ENCODE assay signal across 21 cellular contexts in genomic region chr22:30211124-30211820, GRCh38. TPM values are rescaled to one million over a fixed set of nuclear protein-coding genes. Genes with fewer than 3 reads are reported as not detected.
DNase-seq lines count a peak whose midpoint lies in the region; ATAC-seq and TF ChIP-seq lines count a peak whose summit lies in the region.
"Had no signal": no experiment of that assay in that cellular context is flagged by ENCODE, and none has a peak within 500 bp of the region (broad histone marks: within the 10 kb centered on the region; RNA-seq: fewer than 3 reads in every experiment).

No MANE protein-coding gene starts in this region.

- no TSS peak for BruUV-seq in mammary epithelial cell (replicated peaks; lab: Mats Ljungman, UMichigan)

- no peaks in the 10 kb centered on the region for H3K23me2 ChIP-seq in H9 (ENCODE audit: insufficient read length, low read depth, low read length, poor library complexity, severe bottlenecking)

- no peak overlapping the region for H2AK5ac ChIP-seq in H9 (ENCODE audit: insufficient read length, low read length)

- H2AFZ ChIP-seq in H9 (ENCODE audit: low read length) (no peak overlapping the region), mammary epithelial cell (ENCODE audit: low read depth, low read length) (no peak overlapping the region), osteoblast (ENCODE audit: low read length) (no peak overlapping the region)

- no peak overlapping the region for H3K23ac ChIP-seq in H9 (ENCODE audit: insufficient read length, low read depth, low read length)

- H3K4me2 ChIP-seq in H9 (ENCODE audit: insufficient read depth, insufficient read length, low read length) (no peak overlapping the region), mammary epithelial cell (ENCODE audit: insufficient read depth, low read depth, low read length) (no peak overlapping the region), osteoblast (ENCODE audit: insufficient read depth, low read length) (no peak overlapping the region)

- WGBS in H9 (ENCODE audit: extremely low coverage, insufficient read length, low lambda C conversion rate): no CpG with 5 or more reads among the region's 18 CpGs
- 99% methylated on average over 18 of the region's 18 CpGs for WGBS in mammary epithelial cell (ENCODE audit: low coverage, missing lambda C conversion rate)

- no peaks in the 10 kb centered on the region for H3K79me2 ChIP-seq in H9 (ENCODE audit: insufficient read depth, low read length)
- H3K79me2 ChIP-seq in mammary epithelial cell (ENCODE audit: insufficient read depth, low read length): no peaks in the 10 kb centered on the region
- no peaks in the 10 kb centered on the region for H3K79me2 ChIP-seq in osteoblast (ENCODE audit: insufficient read depth, low read length)

- H3K9ac ChIP-seq in H9 (ENCODE audit: extremely low read depth, insufficient read length, low read length) (no peak overlapping the region), mammary epithelial cell (ENCODE audit: insufficient read depth, low read length) (peak overlapping the region; percentile 71), colonic mucosa (ENCODE audit: low read depth in 2 of 2, low read length in 2 of 2) (no peak overlapping the region)

- H3K4me1 Mint-ChIP-seq in H9: peaks cover 36 to 37% of the 10 kb centered on the region in 2 experiments

- TF ChIP-seq CTCF in C4-2B (conservative IDR thresholded peaks at IDR 0.05): no peak
- no peak for TF ChIP-seq CTCF in H9 (conservative IDR thresholded peaks at IDR 0.05)
- no peak for TF ChIP-seq CTCF in mammary epithelial cell (conservative IDR thresholded peaks at IDR 0.05 in 1 of 2, IDR thresholded peaks at IDR 0.05 in 1 of 2; ENCODE audit: extremely low read depth in 1 of 2, insufficient read depth in 1 of 2, low read depth in 1 of 2, low read length in 2 of 2)
- TF ChIP-seq CTCF in osteoblast (IDR thresholded peaks at IDR 0.05; ENCODE audit: extremely low read depth, low read depth, low read length): no peak
- TF ChIP-seq CTCF in colonic mucosa (IDR thresholded peaks at IDR 0.05): no peak

- no peak for DNase-seq in H9
- DNase-seq in mammary epithelial cell: peak; percentile 21
- no peak for DNase-seq in osteoblast (ENCODE audit: insufficient read length, low spot score, missing footprints)
- DNase-seq in dedifferentiated amniotic fluid mesenchymal stem cell (ENCODE audit: extremely low spot score): no peak
- DNase-seq in kidney tubule cell (ENCODE audit: low spot score): no peak
- no peak for DNase-seq in colonic mucosa
- DNase-seq: activated naive CD4-positive, alpha-beta T cell treated with anti-CD3 and anti-CD28 coated beads for 36 hours; activated T-cell treated with anti-CD3 and anti-CD28 coated beads for 4 hours; COR-L47; EL; foreskin keratinocyte; KG1; kidney glomerular epithelial cell; NCI-H2107; occipital lobe; sigmoid colon; stimulated activated naive CD8-positive, alpha-beta T cell treated with anti-CD3 and anti-CD28 coated beads, Interleukin-15, amount 100 ng/mL, for 72 hours had no signal

- dilution Hi-C loops in mammary epithelial cell (cut with HindIII; ENCODE audit: low sequenced_read_pairs): no loop called here

- H3K14ac ChIP-seq in H9 (ENCODE audit: insufficient read depth, low read length): no peak overlapping the region

- H4K8ac ChIP-seq in H9 (replicated peaks; ENCODE audit: insufficient read length, low read depth, low read length): no peak overlapping the region

- H3K18ac ChIP-seq in H9 (ENCODE audit: insufficient read length, low read depth, low read length): no peak overlapping the region

- CTCF ChIA-PET in mammary epithelial cell (lab: Charles Lee; ENCODE audit: low non-redundant PET): interaction anchor here (0.6 kb wide), 1 partner anchor 39 kb away, joined by 9 read pairs; no protein-coding TSS in a partner anchor

- no peak overlapping the region for H3K4me3 Mint-ChIP-seq in H9
- H3K4me3 Mint-ChIP-seq: activated naive CD4-positive, alpha-beta T cell treated with anti-CD3 and anti-CD28 coated beads for 36 hours; stimulated activated naive CD8-positive, alpha-beta T cell treated with anti-CD3 and anti-CD28 coated beads, Interleukin-15, amount 100 ng/mL, for 72 hours had no signal

- in situ Hi-C loops in mammary epithelial cell (cut with MboI; ENCODE audit: low sequenced_read_pairs in 2 of 2): no loop called here

- H3K27me3 ChIP-seq in H9 (ENCODE audit: insufficient read depth, low read length) (no peaks in the 10 kb centered on the region; the same call in 1 of the 2 replicates), mammary epithelial cell (ENCODE audit: insufficient read depth, low read length) (no peaks in the 10 kb centered on the region), osteoblast (ENCODE audit: insufficient read depth, low read length) (no peaks in the 10 kb centered on the region), colonic mucosa (no peaks in the 10 kb centered on the region)
- H3K27me3 ChIP-seq: foreskin keratinocyte, sigmoid colon had no signal

- H3K4me1 ChIP-seq in H9 (ENCODE audit: insufficient read depth, low read length) (peaks cover 6% of the 10 kb centered on the region; the same call in 1 of the 2 replicates), mammary epithelial cell (ENCODE audit: insufficient read depth, low read length) (peaks cover 71% of the 10 kb centered on the region), osteoblast (ENCODE audit: insufficient read depth, low read length) (peaks cover 59% of the 10 kb centered on the region), colonic mucosa (no peaks in the 10 kb centered on the region)
- H3K4me1 ChIP-seq: HAP-1 had no signal

- no peaks in the 10 kb centered on the region for H3K36me3 Mint-ChIP-seq in H9 (ENCODE audit: insufficient read depth in 1 of 3, low read depth in 3 of 3)

- peaks cover 16% of the 10 kb centered on the region for H3K27me3 Mint-ChIP-seq in H9 (ENCODE audit: low read depth)
- H3K27me3 Mint-ChIP-seq: stimulated activated naive CD8-positive, alpha-beta T cell treated with anti-CD3 and anti-CD28 coated beads, Interleukin-15, amount 100 ng/mL, for 72 hours had no signal

- H3K36me3 ChIP-seq in mammary epithelial cell (ENCODE audit: insufficient read depth, low read length) (no peaks in the 10 kb centered on the region), osteoblast (ENCODE audit: insufficient read depth, low read length) (no peaks in the 10 kb centered on the region), colonic mucosa (no peaks in the 10 kb centered on the region)
- H3K36me3 ChIP-seq: HAP-1, sigmoid colon had no signal

- no peak overlapping the region for H2BK12ac ChIP-seq in H9 (ENCODE audit: insufficient read length, low read depth, low read length)

- H4K20me1 ChIP-seq in H9 (ENCODE audit: control insufficient read depth, insufficient read depth, insufficient read length) (no peaks in the 10 kb centered on the region), mammary epithelial cell (ENCODE audit: insufficient read depth, low read length) (no peaks in the 10 kb centered on the region), osteoblast (ENCODE audit: insufficient read depth, low read length) (no peaks in the 10 kb centered on the region)

- intact Hi-C loops in mammary epithelial cell (cut with micrococcal nuclease) (no loop called here), colonic mucosa (cut with DNase I) (no loop called here)

- no peak overlapping the region for H4K91ac ChIP-seq in H9 (ENCODE audit: insufficient read length, low read depth, low read length)

- peak overlapping the region in 2 of 3 experiments; percentile 29 to 56; a peak in 2 of 7 replicates for H3K27ac Mint-ChIP-seq in H9
- H3K27ac Mint-ChIP-seq: activated naive CD4-positive, alpha-beta T cell treated with anti-CD3 and anti-CD28 coated beads for 36 hours had no signal

- no peak overlapping the region for H4K5ac ChIP-seq in H9 (ENCODE audit: insufficient read length, low read depth, low read length)

- H2BK20ac ChIP-seq in H9 (ENCODE audit: low read depth, low read length, poor library complexity, severe bottlenecking): no peak overlapping the region

- no peak for ATAC-seq in HG02623 (IDR thresholded peaks at IDR 0.05; ENCODE audit: unreplicated experiment)
- ATAC-seq: stimulated activated naive CD8-positive, alpha-beta T cell treated with anti-CD3 and anti-CD28 coated beads, Interleukin-15, amount 100 ng/mL, for 72 hours had no signal

- no peak overlapping the region for H3K56ac ChIP-seq in H9 (ENCODE audit: insufficient read length, low read depth, low read length)

- no peak overlapping the region for H3K4ac ChIP-seq in H9 (ENCODE audit: low read depth, low read length)

- no peak overlapping the region for H2BK5ac ChIP-seq in H9 (ENCODE audit: insufficient read length, low read length)

- no peak overlapping the region for H3K4me3 ChIP-seq in mammary epithelial cell (replicated peaks in 1 of 3; ENCODE audit: insufficient read depth in 1 of 3, low read depth in 2 of 3, low read length in 3 of 3)
- no peak overlapping the region for H3K4me3 ChIP-seq in osteoblast (ENCODE audit: insufficient read depth, low read length)
- no peak overlapping the region for H3K4me3 ChIP-seq in colonic mucosa
- H3K4me3 ChIP-seq: coronary artery, HAP-1, sigmoid colon had no signal

- peak overlapping the region; percentile 66 for H3K27ac ChIP-seq in C4-2B
- H3K27ac ChIP-seq in H9 (ENCODE audit: insufficient read length, low read depth, low read length): no peak overlapping the region
- H3K27ac ChIP-seq in mammary epithelial cell (ENCODE audit: insufficient read depth, low read depth, low read length): peak overlapping the region; percentile 96
- peak overlapping the region; percentile 100 for H3K27ac ChIP-seq in osteoblast (ENCODE audit: low read depth, low read length)
- H3K27ac ChIP-seq in colonic mucosa: no peak overlapping the region
- H3K27ac ChIP-seq: coronary artery, sigmoid colon had no signal

- H3K9me3 ChIP-seq in H9 (ENCODE audit: control insufficient read depth, low read depth, low read length) (no peaks in the 10 kb centered on the region), mammary epithelial cell (replicated peaks; ENCODE audit: insufficient read depth, low read length) (no peaks in the 10 kb centered on the region), osteoblast (ENCODE audit: low read depth, low read length) (no peaks in the 10 kb centered on the region), colonic mucosa (no peaks in the 10 kb centered on the region)
- H3K9me3 ChIP-seq: HAP-1, sigmoid colon had no signal

- no peaks in the 10 kb centered on the region; a peak in 1 of 5 replicates for H3K9me3 Mint-ChIP-seq in H9
- H3K9me3 Mint-ChIP-seq: activated naive CD4-positive, alpha-beta T cell treated with anti-CD3 and anti-CD28 coated beads for 36 hours; stimulated activated naive CD8-positive, alpha-beta T cell treated with anti-CD3 and anti-CD28 coated beads, Interleukin-15, amount 100 ng/mL, for 72 hours had no signal

- H3K79me1 ChIP-seq in H9 (ENCODE audit: insufficient read depth, low read depth, low read length, poor library complexity, severe bottlenecking): no peaks in the 10 kb centered on the region

- no peak overlapping the region for H2BK120ac ChIP-seq in H9 (ENCODE audit: low read depth, low read length, poor library complexity, severe bottlenecking)

- H3T11ph ChIP-seq in H9 (ENCODE audit: low read length): no peak overlapping the region

- no peak overlapping the region; the same call in 1 of the 2 replicates for H2BK15ac ChIP-seq in H9 (ENCODE audit: low read depth, low read length)

RNA-seq across cellular contexts. Expression of gene LIF, which starts 35.3 kb away (rescaled TPM):
- total RNA-seq in H9 (2021): 4.3 and 6.1 TPM in 2 replicates
- total RNA-seq in mammary epithelial cell: 10 to 100 TPM; 31.2 to 35.8 TPM
- polyA plus RNA-seq in mammary epithelial cell: 7.8 TPM
- 12.0 TPM for polyA minus RNA-seq in mammary epithelial cell
- total RNA-seq in osteoblast: 3.2 and 3.3 TPM in 2 replicates
- total RNA-seq in colonic mucosa: 10 to 100 TPM in 1 of 2 donors, 1 to 10 TPM in 1; 9.5 to 12.5 TPM
- total RNA-seq: occipital lobe had no signal

RNA-seq across cellular contexts. Expression of gene OSM, which starts 55.4 kb away (rescaled TPM):
- total RNA-seq in H9 (2021) (not detected in 2 replicates), mammary epithelial cell (not detected), osteoblast (not detected in 2 replicates), colonic mucosa (under 1 TPM; 0.21 to 0.44 TPM)
- not detected for polyA plus RNA-seq in mammary epithelial cell
- polyA minus RNA-seq in mammary epithelial cell: not detected
- total RNA-seq: foreskin keratinocyte had no signal
- polyA plus RNA-seq: foreskin keratinocyte had no signal

Comparison
In these comparisons a context has a peak if more than half of its experiments do, and no peak if none do; other contexts are left out.
1. H3K27ac ChIP-seq: peak in C4-2B (single experiment), mammary epithelial cell (single experiment) and osteoblast (single experiment); none in H9 (single experiment) and colonic mucosa (single experiment).